ENCODE assay signal across 22 cellular contexts in genomic region chr19:46345157-46345556, GRCh38. TPM values are rescaled to one million over a fixed set of nuclear protein-coding genes. Genes with fewer than 3 reads are reported as not detected.
A peak's percentile ranks its signal among the peaks of the same experiment; 100 is the strongest.
DNase-seq lines count a peak whose midpoint lies in the region; ATAC-seq and TF ChIP-seq lines count a peak whose summit lies in the region.
"Had no signal": no experiment of that assay in that cellular context is flagged by ENCODE, and none has a peak within 500 bp of the region (broad histone marks: within the 10 kb centered on the region; RNA-seq: fewer than 3 reads in every experiment).

No MANE protein-coding gene starts in this region.

- no peak overlapping the region for H3K27ac ChIP-seq in CD4-positive, alpha-beta memory T cell (ENCODE audit: low read depth, low read length)
- H3K27ac ChIP-seq in vagina = no peak overlapping the region

- DNase-seq in T-helper 1 cell (no peak), vagina (ENCODE audit: extremely low spot score in 2 of 2) (no peak)
- DNase-seq in CD4-positive, alpha-beta memory T cell = no peak
- no peak for DNase-seq in activated naive CD8-positive, alpha-beta T cell treated with anti-CD3 and anti-CD28 coated beads, Interleukin-2, amount 10 ng/mL, durations not matched to agents 7 days and 5 days
- DNase-seq in naive thymus-derived CD8-positive, alpha-beta T cell = no peak
- no peak for DNase-seq in activated effector memory CD4-positive, alpha-beta T cell treated with anti-CD3 and anti-CD28 coated beads, Interleukin-2, amount 50 U/mL, for 16 hours
- DNase-seq: activated gamma-delta T cell treated with Interleukin-2 at 50 U/mL for 16 hours; COR-L47; DND-41; hypothalamus; islet precursor cell; Kasumi-1; mucosa of descending colon; NCI-H1048; NCI-H187 treated with DMSO at 0.1 percent for 48 hours; NCI-H69; RPMI8226; spleen; stimulated activated CD4-positive, alpha-beta T cell treated with anti-CD3 and anti-CD28 coated beads, Interleukin-4, amount 100 ng/mL, for 1 hour; stimulated activated naive CD4-positive, alpha-beta T cell treated with Interleukin-2 at 50 U/mL for 16 hours had no signal

- no peaks in the 10 kb centered on the region for H3K27me3 ChIP-seq in CD4-positive, alpha-beta memory T cell (ENCODE audit: insufficient read depth, low read length)
- no peaks in the 10 kb centered on the region for H3K27me3 ChIP-seq in vagina
- H3K27me3 ChIP-seq: spleen had no signal

- TF ChIP-seq POLR2A in vagina (IDR thresholded peaks at IDR 0.05) = no peak

- H3K27me3 Mint-ChIP-seq in T-helper 1 cell treated with Interleukin-12 subunit alpha and Interleukin-12 subunit beta and Interleukin-4 antibody, amounts not matched to agents 30 μg/mL and 1 μg/mL, for 36 hours (ENCODE audit: low read depth) = peaks cover 23% of the 10 kb centered on the region
- peaks cover 0 to 2% of the 10 kb centered on the region in 2 donors for H3K27me3 Mint-ChIP-seq in CD4-positive, alpha-beta memory T cell
- peaks cover 5% of the 10 kb centered on the region for H3K27me3 Mint-ChIP-seq in activated naive CD8-positive, alpha-beta T cell treated with anti-CD3 and anti-CD28 coated beads, Interleukin-2, amount 10 ng/mL, durations not matched to agents 7 days and 5 days
- peaks cover 0 to 3% (median 0%) of the 10 kb centered on the region in 5 donors for H3K27me3 Mint-ChIP-seq in naive thymus-derived CD8-positive, alpha-beta T cell

- POLR2A ChIA-PET in CD4-positive, alpha-beta memory T cell (lab: Charles Lee; ENCODE audit: partially characterized antibody) = no interaction called here
- POLR2A ChIA-PET in activated naive CD8-positive, alpha-beta T cell treated with anti-CD3 and anti-CD28 coated beads, Interleukin-2, amount 10 ng/mL, durations not matched to agents 7 days and 5 days (lab: Charles Lee) = no interaction called here
- POLR2A ChIA-PET in naive thymus-derived CD8-positive, alpha-beta T cell (lab: Charles Lee) = no interaction called here

- H3K4me1 Mint-ChIP-seq in T-helper 1 cell treated with Interleukin-12 subunit alpha and Interleukin-12 subunit beta and Interleukin-4 antibody, amounts not matched to agents 30 μg/mL and 1 μg/mL, for 36 hours (ENCODE audit: low read depth) = peaks cover 30% of the 10 kb centered on the region
- peaks cover 29 to 49% (median 37%) of the 10 kb centered on the region in 4 donors for H3K4me1 Mint-ChIP-seq in CD4-positive, alpha-beta memory T cell
- H3K4me1 Mint-ChIP-seq in activated naive CD8-positive, alpha-beta T cell treated with anti-CD3 and anti-CD28 coated beads, Interleukin-2, amount 10 ng/mL, durations not matched to agents 7 days and 5 days = peaks cover 31% of the 10 kb centered on the region
- H3K4me1 Mint-ChIP-seq in naive thymus-derived CD8-positive, alpha-beta T cell = peaks cover 37 to 41% (median 39%) of the 10 kb centered on the region in 4 donors

- H3K36me3 Mint-ChIP-seq in T-helper 1 cell treated with Interleukin-12 subunit alpha and Interleukin-12 subunit beta and Interleukin-4 antibody, amounts not matched to agents 30 μg/mL and 1 μg/mL, for 36 hours (ENCODE audit: low read depth) = peaks cover 18% of the 10 kb centered on the region
- peaks cover 4 to 8% of the 10 kb centered on the region in 2 donors for H3K36me3 Mint-ChIP-seq in CD4-positive, alpha-beta memory T cell
- H3K36me3 Mint-ChIP-seq in activated naive CD8-positive, alpha-beta T cell treated with anti-CD3 and anti-CD28 coated beads, Interleukin-2, amount 10 ng/mL, durations not matched to agents 7 days and 5 days = peaks cover 15% of the 10 kb centered on the region
- no peaks in the 10 kb centered on the region for H3K36me3 Mint-ChIP-seq in naive thymus-derived CD8-positive, alpha-beta T cell

- CTCF ChIA-PET in CD4-positive, alpha-beta memory T cell (lab: Charles Lee; ENCODE audit: partially characterized antibody) = no interaction called here

- TF ChIP-seq CTCF in vagina (IDR thresholded peaks at IDR 0.05) = no peak

- H3K36me3 ChIP-seq in CD4-positive, alpha-beta memory T cell (ENCODE audit: insufficient read depth, low read length) = no peaks in the 10 kb centered on the region
- H3K36me3 ChIP-seq in vagina = peaks cover 0 to under 1% of the 10 kb centered on the region in 2 donors

- no peak for ATAC-seq in activated naive CD8-positive, alpha-beta T cell treated with anti-CD3 and anti-CD28 coated beads, Interleukin-2, amount 10 ng/mL, durations not matched to agents 7 days and 5 days (ENCODE audit: low read depth)
- no peak for ATAC-seq in naive thymus-derived CD8-positive, alpha-beta T cell
- no peak for ATAC-seq in HG02763 (IDR thresholded peaks at IDR 0.05; ENCODE audit: unreplicated experiment)
- ATAC-seq: mucosa of descending colon had no signal

- peak overlapping the region; percentile 88 for H3K4me3 Mint-ChIP-seq in T-helper 1 cell treated with Interleukin-12 subunit alpha and Interleukin-12 subunit beta and Interleukin-4 antibody, amounts not matched to agents 30 μg/mL and 1 μg/mL, for 36 hours
- peak overlapping the region in 7 of 8 donors; percentile 91 to 96 (median 94) for H3K4me3 Mint-ChIP-seq in CD4-positive, alpha-beta memory T cell
- H3K4me3 Mint-ChIP-seq in activated naive CD8-positive, alpha-beta T cell treated with anti-CD3 and anti-CD28 coated beads, Interleukin-2, amount 10 ng/mL, durations not matched to agents 7 days and 5 days = peak overlapping the region; percentile 49
- H3K4me3 Mint-ChIP-seq in naive thymus-derived CD8-positive, alpha-beta T cell = peak overlapping the region in 8 of 10 donors; percentile 6 to 98 (median 94)

- no peaks in the 10 kb centered on the region for H3K9me3 Mint-ChIP-seq in T-helper 1 cell treated with Interleukin-12 subunit alpha and Interleukin-12 subunit beta and Interleukin-4 antibody, amounts not matched to agents 30 μg/mL and 1 μg/mL, for 36 hours
- H3K9me3 Mint-ChIP-seq in CD4-positive, alpha-beta memory T cell = peaks cover 0 to 1% (median 0%) of the 10 kb centered on the region in 8 donors
- H3K9me3 Mint-ChIP-seq in activated naive CD8-positive, alpha-beta T cell treated with anti-CD3 and anti-CD28 coated beads, Interleukin-2, amount 10 ng/mL, durations not matched to agents 7 days and 5 days = no peaks in the 10 kb centered on the region
- H3K9me3 Mint-ChIP-seq in naive thymus-derived CD8-positive, alpha-beta T cell = no peaks in the 10 kb centered on the region

- intact Hi-C loops in CD4-positive, alpha-beta memory T cell (cut with micrococcal nuclease) = loop anchor here (5.0 kb wide), 1 partner anchor 843 kb away; no protein-coding TSS in a partner anchor
- intact Hi-C loops in vagina (cut with DNase I) = loop anchor here (5.0 kb wide), 1 partner anchor 63 kb away; no protein-coding TSS in a partner anchor

- H3K4me1 ChIP-seq in CD4-positive, alpha-beta memory T cell (ENCODE audit: insufficient read depth, low read length) = peaks cover 29% of the 10 kb centered on the region
- H3K4me1 ChIP-seq in vagina = peaks cover 34% of the 10 kb centered on the region

- H3K4me3 ChIP-seq in CD4-positive, alpha-beta memory T cell (ENCODE audit: low read length in 2 of 2) = no peak overlapping the region
- H3K4me3 ChIP-seq in vagina = no peak overlapping the region
- H3K4me3 ChIP-seq: mucosa of descending colon, spleen had no signal

- no peaks in the 10 kb centered on the region for H3K9me3 ChIP-seq in CD4-positive, alpha-beta memory T cell (ENCODE audit: control insufficient read depth in 1 of 2, low read length in 2 of 2)
- no peaks in the 10 kb centered on the region for H3K9me3 ChIP-seq in vagina
- H3K9me3 ChIP-seq: mucosa of descending colon, spleen had no signal

- H3K27ac Mint-ChIP-seq in T-helper 1 cell treated with Interleukin-12 subunit alpha and Interleukin-12 subunit beta and Interleukin-4 antibody, amounts not matched to agents 30 μg/mL and 1 μg/mL, for 36 hours = peak overlapping the region; percentile 31
- peak overlapping the region in 1 of 7 donors; percentile 82 for H3K27ac Mint-ChIP-seq in CD4-positive, alpha-beta memory T cell
- H3K27ac Mint-ChIP-seq in activated naive CD8-positive, alpha-beta T cell treated with anti-CD3 and anti-CD28 coated beads, Interleukin-2, amount 10 ng/mL, durations not matched to agents 7 days and 5 days = no peak overlapping the region
- H3K27ac Mint-ChIP-seq in naive thymus-derived CD8-positive, alpha-beta T cell = peak overlapping the region in 6 of 10 donors; percentile 22 to 96 (median 87)

RNA-seq across cellular contexts. Expression of gene PPP5C, which starts 1.7 kb away (rescaled TPM):
- 10 to 100 TPM; 36.9 to 38.5 TPM for total RNA-seq in CD4-positive, alpha-beta memory T cell
- polyA plus RNA-seq in CD4-positive, alpha-beta memory T cell = 10 to 100 TPM; 16.3 to 30.8 TPM
- 10 to 100 TPM; 76.1 to 87.4 TPM for total RNA-seq in activated naive CD8-positive, alpha-beta T cell treated with anti-CD3 and anti-CD28 coated beads, Interleukin-2, amount 10 ng/mL, durations not matched to agents 7 days and 5 days
- 10 to 100 TPM; 47.3 to 47.7 TPM for total RNA-seq in naive thymus-derived CD8-positive, alpha-beta T cell
- 10 to 100 TPM; 20.8 to 35.7 (median 31.0) TPM for polyA plus RNA-seq in naive thymus-derived CD8-positive, alpha-beta T cell
- total RNA-seq in vagina = 60.4 TPM

RNA-seq across cellular contexts. Expression of gene HIF3A, which starts 48.3 kb away (rescaled TPM):
- total RNA-seq in CD4-positive, alpha-beta memory T cell = not detected
- not detected for polyA plus RNA-seq in CD4-positive, alpha-beta memory T cell
- total RNA-seq in activated naive CD8-positive, alpha-beta T cell treated with anti-CD3 and anti-CD28 coated beads, Interleukin-2, amount 10 ng/mL, durations not matched to agents 7 days and 5 days = not detected
- total RNA-seq in naive thymus-derived CD8-positive, alpha-beta T cell = not detected
- not detected for polyA plus RNA-seq in naive thymus-derived CD8-positive, alpha-beta T cell
- 155 TPM for total RNA-seq in vagina

Comparison
In these comparisons a context has a peak if more than half of its experiments do, and no peak if none do; other contexts are left out.
1. RNA of gene HIF3A, which starts 48.3 kb away (total RNA-seq): 155 TPM in vagina (single experiment); not detected in CD4-positive, alpha-beta memory T cell, not detected in activated naive CD8-positive, alpha-beta T cell treated with anti-CD3 and anti-CD28 coated beads, Interleukin-2, amount 10 ng/mL, durations not matched to agents 7 days and 5 days and not detected in naive thymus-derived CD8-positive, alpha-beta T cell; every median in the first group is over 100 times any median in the second.
2. Peak in every context shown above with its lines, with median percentiles within 50 percentile points of each other: H3K4me3 Mint-ChIP-seq.